8 cellular contexts compared by ENCODE assay signal in genomic region chr19:17419154-17419490, GRCh38. TPM values are rescaled to one million over a fixed set of nuclear protein-coding genes. Genes with fewer than 3 reads are reported as not detected.
DNase-seq lines count a peak whose midpoint lies in the region; ATAC-seq and TF ChIP-seq lines count a peak whose summit lies in the region.

No MANE protein-coding gene starts in this region.

- no peaks in the 10 kb centered on the region for H3K9me3 ChIP-seq in CD8-positive, alpha-beta T cell (ENCODE audit: low read length)
- H3K9me3 ChIP-seq in OCI-LY1 (ENCODE audit: low read length) (no peaks in the 10 kb centered on the region), neuron (ENCODE audit: low read length) (no peaks in the 10 kb centered on the region)

- POLR2A ChIA-PET in CD8-positive, alpha-beta T cell (lab: Charles Lee), result interaction anchor here (0.5 to 1.6 kb wide), 15 partner anchors 12 to 862 kb away, joined by 3 to 8 read pairs (median 3); partner anchors contain the start of genes BABAM1, BST2, CCDC194 and DDA1
- POLR2A ChIA-PET in HEK293T (lab: Yijun Ruan, JAX), result interaction anchor here (0.5 to 2.0 kb wide), 22 partner anchors 8 to 889 kb away, joined by 3 to 25 read pairs (median 4); partner anchors contain the start of genes BABAM1, BST2, DDA1 and JUND

- H3K4me2 ChIP-seq in OCI-LY1 (ENCODE audit: low read length), result peak overlapping the region; percentile 71

- no peaks in the 10 kb centered on the region for H3K27me3 ChIP-seq in CD8-positive, alpha-beta T cell (ENCODE audit: insufficient read depth, low read length)
- no peaks in the 10 kb centered on the region for H3K27me3 ChIP-seq in OCI-LY1 (ENCODE audit: insufficient read depth, low read length)
- no peaks in the 10 kb centered on the region for H3K27me3 ChIP-seq in neuron (ENCODE audit: insufficient read depth, low read length)

- ATAC-seq in CD8-positive, alpha-beta T cell, result no peak
- ATAC-seq in effector memory CD8-positive, alpha-beta T cell (replicated peaks), result no peak
- ATAC-seq in GM21381 (IDR thresholded peaks at IDR 0.05; ENCODE audit: unreplicated experiment), result no peak

- TF ChIP-seq CTCF in CD8-positive, alpha-beta T cell (IDR thresholded peaks at IDR 0.05), result no peak
- TF ChIP-seq CTCF in OCI-LY1 (IDR thresholded peaks at IDR 0.05; ENCODE audit: low read length), result no peak

- H3K9ac ChIP-seq in OCI-LY1 (ENCODE audit: low read length), result peak overlapping the region; percentile 81

- no peaks in the 10 kb centered on the region for H4K20me1 ChIP-seq in OCI-LY1 (ENCODE audit: insufficient read depth, low read length)

- no peaks in the 10 kb centered on the region for H3K9me2 ChIP-seq in OCI-LY1 (ENCODE audit: low read depth, low read length)

- peaks cover 15% of the 10 kb centered on the region for H3K4me1 Mint-ChIP-seq in CD8-positive, alpha-beta T cell (ENCODE audit: low read depth)
- H3K4me1 Mint-ChIP-seq in effector memory CD8-positive, alpha-beta T cell (ENCODE audit: low read depth in 2 of 2), result peaks cover 13 to 15% of the 10 kb centered on the region in 2 donors

- no peaks in the 10 kb centered on the region for H3K79me2 ChIP-seq in OCI-LY1 (ENCODE audit: insufficient read depth, low read length)

- H2AFZ ChIP-seq in OCI-LY1 (ENCODE audit: low read length), result no peak overlapping the region
- H2AFZ ChIP-seq in neuron (ENCODE audit: low read depth, low read length), result peak overlapping the region; percentile 74

- H3K4me3 ChIP-seq in CD8-positive, alpha-beta T cell (ENCODE audit: low read depth, low read length), result peak overlapping the region; percentile 65
- H3K4me3 ChIP-seq in OCI-LY1 (ENCODE audit: low read depth, low read length, poor library complexity, severe bottlenecking) (peak overlapping the region; percentile 86), neuron (ENCODE audit: low read length) (peak overlapping the region; percentile 73)

- H3K9me3 Mint-ChIP-seq in CD8-positive, alpha-beta T cell, result no peaks in the 10 kb centered on the region
- no peaks in the 10 kb centered on the region for H3K9me3 Mint-ChIP-seq in effector memory CD8-positive, alpha-beta T cell

- no peaks in the 10 kb centered on the region for H3F3A ChIP-seq in OCI-LY1 (ENCODE audit: insufficient read depth, low read length)

- no peaks in the 10 kb centered on the region for H3K27me3 Mint-ChIP-seq in CD8-positive, alpha-beta T cell (ENCODE audit: low read depth)
- H3K27me3 Mint-ChIP-seq in effector memory CD8-positive, alpha-beta T cell, result no peaks in the 10 kb centered on the region

- CTCF ChIA-PET in CD8-positive, alpha-beta T cell (lab: Charles Lee), result interaction anchor here (0.8 to 3.3 kb wide), 10 partner anchors 8 to 126 kb away, joined by 3 to 14 read pairs (median 4); partner anchors contain the start of genes BST2, CCDC194 and TMEM221
- CTCF ChIA-PET in HEK293T (lab: Yijun Ruan, JAX), result interaction anchor here (0.6 to 1.1 kb wide), 3 partner anchors 8 to 33 kb away, joined by 3 to 4 read pairs (median 4); partner anchors contain the start of gene BST2

- intact Hi-C loops in CD8-positive, alpha-beta T cell (cut with DNase I, micrococcal nuclease), result loop anchor here (1.0 kb wide), 6 partner anchors 14 to 136 kb away; partner anchors contain the start of genes BST2 (in 2 of the 2), DDA1 (in 2 of the 2), GTPBP3 (in 2 of the 2) and COLGALT1 (in 1 of the 2)

- H3K36me3 ChIP-seq in CD8-positive, alpha-beta T cell (ENCODE audit: insufficient read depth, low read length), result no peaks in the 10 kb centered on the region
- H3K36me3 ChIP-seq in OCI-LY1 (ENCODE audit: insufficient read depth, low read length) (peaks cover 6% of the 10 kb centered on the region; the same call in 1 of the 2 replicates), neuron (ENCODE audit: insufficient read depth, low read length) (peaks cover 3% of the 10 kb centered on the region)

- peak overlapping the region; percentile 23 for H3K27ac ChIP-seq in CD8-positive, alpha-beta T cell (ENCODE audit: low read depth, low read length)
- H3K27ac ChIP-seq in OCI-LY1 (ENCODE audit: low read depth, low read length, poor library complexity, severe bottlenecking), result peak overlapping the region; percentile 14

- peak overlapping the region; percentile 64 for H3K27ac Mint-ChIP-seq in CD8-positive, alpha-beta T cell
- peak overlapping the region; percentile 84 to 90 for H3K27ac Mint-ChIP-seq in effector memory CD8-positive, alpha-beta T cell

- peaks cover 34% of the 10 kb centered on the region for H3K36me3 Mint-ChIP-seq in CD8-positive, alpha-beta T cell
- H3K36me3 Mint-ChIP-seq in effector memory CD8-positive, alpha-beta T cell (ENCODE audit: insufficient read depth), result peaks cover 24% of the 10 kb centered on the region

- DNase-seq in CD8-positive, alpha-beta T cell, result no peak
- DNase-seq in effector memory CD8-positive, alpha-beta T cell, result no peak
- DNase-seq in NCI-H345 treated with DMSO at 0.1 percent for 48 hours (lab: John Stamatoyannopoulos, UW; ENCODE audit: unreplicated experiment) (no peak), HEK293T (ENCODE audit: extremely low spot score) (no peak), iPS-NIHi7 (ENCODE audit: extremely low spot score) (no peak)

- H3K4me1 ChIP-seq in CD8-positive, alpha-beta T cell (ENCODE audit: insufficient read depth, low read length), result peaks cover 15% of the 10 kb centered on the region
- peaks cover 19% of the 10 kb centered on the region for H3K4me1 ChIP-seq in OCI-LY1 (ENCODE audit: insufficient read depth, low read length, severe bottlenecking)
- H3K4me1 ChIP-seq in neuron (ENCODE audit: insufficient read depth, low read length), result peaks cover 4% of the 10 kb centered on the region

- H3K4me3 Mint-ChIP-seq in CD8-positive, alpha-beta T cell, result peak overlapping the region; percentile 89
- H3K4me3 Mint-ChIP-seq in effector memory CD8-positive, alpha-beta T cell, result peak overlapping the region; percentile 87 to 95

TF ChIP-seq in HEK293T, 16 proteins besides CTCF, POLR2A, EP300 and RAD21:
- TF ChIP-seq FOXA1 (IDR thresholded peaks at IDR 0.05) (no peak), BHLHE40 (IDR thresholded peaks at IDR 0.05; ENCODE audit: borderline replicate concordance) (no peak), SUZ12 (IDR thresholded peaks at IDR 0.05) (no peak), ZNF384 (IDR thresholded peaks at IDR 0.05) (no peak), ELF4 (IDR thresholded peaks at IDR 0.05) (no peak), FOXK2 (IDR thresholded peaks at IDR 0.05) (no peak), L3MBTL2 (conservative IDR thresholded peaks at IDR 0.05) (no peak), SP1 (IDR thresholded peaks at IDR 0.05) (no peak), ARNT (IDR thresholded peaks at IDR 0.05) (no peak), CTBP1 (IDR thresholded peaks at IDR 0.05; ENCODE audit: borderline replicate concordance) (no peak), TARDBP (IDR thresholded peaks at IDR 0.05) (no peak), FOXM1 (IDR thresholded peaks at IDR 0.05; ENCODE audit: borderline replicate concordance) (no peak), HDGF (IDR thresholded peaks at IDR 0.05; ENCODE audit: borderline replicate concordance) (no peak), PKNOX1 (IDR thresholded peaks at IDR 0.05) (no peak), LEF1 (IDR thresholded peaks at IDR 0.05; ENCODE audit: borderline replicate concordance) (no peak), NFRKB (IDR thresholded peaks at IDR 0.05) (no peak)
TF ChIP-seq in HEK293T: peak in this region for 0.

RNA-seq across cellular contexts. Expression of gene MVB12A, which starts 0.7 kb away (rescaled TPM):
- total RNA-seq in CD8-positive, alpha-beta T cell, result 10 to 100 TPM in 1 of 2 experiments, 1 to 10 TPM in 1; 9.1 to 10.4 TPM

RNA-seq across cellular contexts. Expression of gene BST2, which starts 13.7 kb away (rescaled TPM):
- total RNA-seq in CD8-positive, alpha-beta T cell, result 10 to 100 TPM; 25.1 to 29.7 TPM

RNA-seq across cellular contexts. Expression of gene CCDC194, which starts 25.1 kb away (rescaled TPM):
- total RNA-seq in CD8-positive, alpha-beta T cell, result under 1 TPM; 0.79 to 0.89 TPM

RNA-seq across cellular contexts. Expression of gene TMEM221, which starts 29.3 kb away (rescaled TPM):
- not detected for total RNA-seq in CD8-positive, alpha-beta T cell

RNA-seq across cellular contexts. Expression of gene NXNL1, which starts 41.6 kb away (rescaled TPM):
- total RNA-seq in CD8-positive, alpha-beta T cell, result not detected
